In genomic region chr1:221543529-221544120, GRCh38 we compare ENCODE assay signal across 9 cellular contexts.
DNase-seq lines count a peak whose midpoint lies in the region; ATAC-seq, FAIRE-seq and TF ChIP-seq lines count a peak whose summit lies in the region.
"Had no signal": no experiment of that assay in that cellular context is flagged by ENCODE, and none has a peak within 500 bp of the region (broad histone marks: within the 10 kb centered on the region; RNA-seq: fewer than 3 reads in every experiment).

No MANE protein-coding gene starts in this region.

- H3K9me3 ChIP-seq in WERI-Rb-1 (ENCODE audit: severe bottlenecking) (no peaks in the 10 kb centered on the region), keratinocyte (ENCODE audit: control insufficient read depth, low read depth, low read length) (no peaks in the 10 kb centered on the region)

- H3K27me3 Mint-ChIP-seq in GM23338 (ENCODE audit: insufficient read depth, low read depth, poor library complexity) = peaks cover 3% of the 10 kb centered on the region

- H4K20me1 ChIP-seq in GM23338 (replicated peaks; ENCODE audit: insufficient read depth) (no peaks in the 10 kb centered on the region), keratinocyte (ENCODE audit: control insufficient read depth, extremely low read depth, insufficient read depth, low read length) (no peaks in the 10 kb centered on the region)

- H3K27me3 ChIP-seq in GM23338 (ENCODE audit: insufficient read depth) = no peaks in the 10 kb centered on the region
- no peaks in the 10 kb centered on the region for H3K27me3 ChIP-seq in WERI-Rb-1 (ENCODE audit: insufficient read depth, low read depth, severe bottlenecking)
- H3K27me3 ChIP-seq in keratinocyte (ENCODE audit: control insufficient read depth, extremely low read depth, insufficient read depth, low read length) = no peaks in the 10 kb centered on the region

- H3K4me1 Mint-ChIP-seq in GM23338 = peaks cover 12% of the 10 kb centered on the region
- H3K4me1 Mint-ChIP-seq: central memory CD8-positive, alpha-beta T cell had no signal

- H3K4me3 ChIP-seq in GM23338 = no peak overlapping the region
- H3K4me3 ChIP-seq in WERI-Rb-1 (ENCODE audit: low read depth, low read length) = no peak overlapping the region
- H3K4me3 ChIP-seq in keratinocyte (ENCODE audit: control insufficient read depth in 2 of 3, extremely low read depth in 1 of 3, insufficient read depth in 2 of 3, low read depth in 1 of 3, low read length in 3 of 3) = no peak overlapping the region

- DNase-seq in AG08395 (ENCODE audit: low spot score) (peak; percentile 55), GM23338 (ENCODE audit: low spot score) (peak; percentile 58), WERI-Rb-1 (no peak), keratinocyte (ENCODE audit: low read depth, low spot score) (no peak)

- TF ChIP-seq CTCF in GM23338 (conservative IDR thresholded peaks at IDR 0.05; ENCODE audit: low read depth in 2 of 2) (peak; percentile 56 to 71), WERI-Rb-1 (IDR thresholded peaks at IDR 0.05; ENCODE audit: low read depth, low read length) (peak; percentile 37), keratinocyte (optimal IDR thresholded peaks at IDR 0.05 in 1 of 3, IDR thresholded peaks at IDR 0.05 in 1 of 3, conservative IDR thresholded peaks at IDR 0.05 in 1 of 3; ENCODE audit: extremely low read depth in 1 of 3, insufficient read depth in 2 of 3, low read length in 3 of 3) (peak in 2 of 3 experiments; percentile 41 to 56)

- H3K9ac ChIP-seq in keratinocyte (ENCODE audit: control insufficient read depth, extremely low read depth, insufficient read depth, low read length) = no peak overlapping the region

- peaks cover 8% of the 10 kb centered on the region; the same call in 1 of the 2 replicates for H3K9me2 ChIP-seq in GM23338 (ENCODE audit: insufficient read depth)

- H3K9me1 ChIP-seq in keratinocyte (ENCODE audit: control insufficient read depth, extremely low read depth, insufficient read depth, low read length) = no peaks in the 10 kb centered on the region

- H3K4me2 ChIP-seq in GM23338 (peak overlapping the region; percentile 20; the same call in 1 of the 2 replicates), keratinocyte (ENCODE audit: control insufficient read depth, extremely low read depth, insufficient read depth, low read depth, low read length) (no peak overlapping the region)

- H3K79me2 ChIP-seq in GM23338 (replicated peaks; ENCODE audit: insufficient read depth) = no peaks in the 10 kb centered on the region
- H3K79me2 ChIP-seq in keratinocyte (ENCODE audit: control insufficient read depth, insufficient read depth, low read length) = no peaks in the 10 kb centered on the region

- H2AFZ ChIP-seq in GM23338 (peak overlapping the region; percentile 30; the same call in 1 of the 2 replicates), keratinocyte (ENCODE audit: control insufficient read depth, low read length) (peak overlapping the region; percentile 58)

- peak overlapping the region; percentile 42 for H3K27ac Mint-ChIP-seq in GM23338

- H3K9me3 Mint-ChIP-seq in GM23338 = no peaks in the 10 kb centered on the region
- H3K9me3 Mint-ChIP-seq: central memory CD8-positive, alpha-beta T cell had no signal

- ATAC-seq in GM23338 (peak; percentile 33; the same call in 2 of the 3 replicates), HG03469 (IDR thresholded peaks at IDR 0.05; ENCODE audit: unreplicated experiment) (no peak), GM21717 (IDR thresholded peaks at IDR 0.05; ENCODE audit: unreplicated experiment) (no peak), HG03139 (IDR thresholded peaks at IDR 0.05; ENCODE audit: unreplicated experiment) (no peak), HG02970 (IDR thresholded peaks at IDR 0.05; ENCODE audit: low FRiP score, unreplicated experiment) (no peak)

- H3K4me3 Mint-ChIP-seq in GM23338 = no peak overlapping the region
- H3K4me3 Mint-ChIP-seq: central memory CD8-positive, alpha-beta T cell had no signal

- no peaks in the 10 kb centered on the region for H3F3A ChIP-seq in GM23338 (replicated peaks; ENCODE audit: low read depth)

- H3K36me3 ChIP-seq in GM23338 (ENCODE audit: insufficient read depth) (no peaks in the 10 kb centered on the region), WERI-Rb-1 (no peaks in the 10 kb centered on the region), keratinocyte (ENCODE audit: control insufficient read depth in 2 of 2, extremely low read depth in 1 of 2, insufficient read depth in 2 of 2, low read length in 2 of 2) (no peaks in the 10 kb centered on the region)

- FAIRE-seq in keratinocyte (lab: Jason Lieb, UNC) = no peak

- H3K4me1 ChIP-seq in GM23338 (ENCODE audit: insufficient read depth) = peaks cover 8% of the 10 kb centered on the region
- H3K4me1 ChIP-seq in keratinocyte (ENCODE audit: control insufficient read depth, extremely low read depth, insufficient read depth, low read length) = no peaks in the 10 kb centered on the region

- no peak overlapping the region for H3K27ac ChIP-seq in GM23338 (ENCODE audit: low read depth)
- no peak overlapping the region for H3K27ac ChIP-seq in WERI-Rb-1
- no peak overlapping the region for H3K27ac ChIP-seq in keratinocyte (ENCODE audit: control insufficient read depth, insufficient read depth, low read length)

- dilution Hi-C loops in keratinocyte (cut with MboI; ENCODE audit: extremely low pct_ligation_motif_present, low sequenced_read_pairs) = no loop called here

- no peaks in the 10 kb centered on the region for H3K36me3 Mint-ChIP-seq in GM23338 (ENCODE audit: low read depth)

TF ChIP-seq in GM23338, 12 proteins besides CTCF, POLR2A, EP300 and RAD21 (continues in another document):
- TF ChIP-seq ETS1 (IDR thresholded peaks at IDR 0.05) (no peak), STAT1 (IDR thresholded peaks at IDR 0.05; ENCODE audit: unreplicated experiment) (no peak), EZH2 (IDR thresholded peaks at IDR 0.05; ENCODE audit: low read depth, unreplicated experiment) (no peak), ZNF331 (CRISPR knock-in tag; IDR thresholded peaks at IDR 0.05; ENCODE audit: low read depth) (no peak), EZH2phosphoT487 (IDR thresholded peaks at IDR 0.05; ENCODE audit: unreplicated experiment) (no peak), CREB1 (CRISPR knock-in tag; IDR thresholded peaks at IDR 0.05; ENCODE audit: low read depth) (no peak), JUNB (IDR thresholded peaks at IDR 0.05; ENCODE audit: unreplicated experiment) (no peak)
- TF ChIP-seq, protein P1, sequence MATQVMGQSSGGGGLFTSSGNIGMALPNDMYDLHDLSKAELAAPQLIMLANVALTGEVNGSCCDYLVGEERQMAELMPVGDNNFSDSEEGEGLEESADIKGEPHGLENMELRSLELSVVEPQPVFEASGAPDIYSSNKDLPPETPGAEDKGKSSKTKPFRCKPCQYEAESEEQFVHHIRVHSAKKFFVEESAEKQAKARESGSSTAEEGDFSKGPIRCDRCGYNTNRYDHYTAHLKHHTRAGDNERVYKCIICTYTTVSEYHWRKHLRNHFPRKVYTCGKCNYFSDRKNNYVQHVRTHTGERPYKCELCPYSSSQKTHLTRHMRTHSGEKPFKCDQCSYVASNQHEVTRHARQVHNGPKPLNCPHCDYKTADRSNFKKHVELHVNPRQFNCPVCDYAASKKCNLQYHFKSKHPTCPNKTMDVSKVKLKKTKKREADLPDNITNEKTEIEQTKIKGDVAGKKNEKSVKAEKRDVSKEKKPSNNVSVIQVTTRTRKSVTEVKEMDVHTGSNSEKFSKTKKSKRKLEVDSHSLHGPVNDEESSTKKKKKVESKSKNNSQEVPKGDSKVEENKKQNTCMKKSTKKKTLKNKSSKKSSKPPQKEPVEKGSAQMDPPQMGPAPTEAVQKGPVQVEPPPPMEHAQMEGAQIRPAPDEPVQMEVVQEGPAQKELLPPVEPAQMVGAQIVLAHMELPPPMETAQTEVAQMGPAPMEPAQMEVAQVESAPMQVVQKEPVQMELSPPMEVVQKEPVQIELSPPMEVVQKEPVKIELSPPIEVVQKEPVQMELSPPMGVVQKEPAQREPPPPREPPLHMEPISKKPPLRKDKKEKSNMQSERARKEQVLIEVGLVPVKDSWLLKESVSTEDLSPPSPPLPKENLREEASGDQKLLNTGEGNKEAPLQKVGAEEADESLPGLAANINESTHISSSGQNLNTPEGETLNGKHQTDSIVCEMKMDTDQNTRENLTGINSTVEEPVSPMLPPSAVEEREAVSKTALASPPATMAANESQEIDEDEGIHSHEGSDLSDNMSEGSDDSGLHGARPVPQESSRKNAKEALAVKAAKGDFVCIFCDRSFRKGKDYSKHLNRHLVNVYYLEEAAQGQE (IDR thresholded peaks at IDR 0.05; ENCODE audit: unreplicated experiment) = no peak

Comparison
In these comparisons a context has a peak if more than half of its experiments do, and no peak if none do; other contexts are left out.
1. DNase-seq: peak in AG08395 (single experiment) and GM23338 (single experiment); none in WERI-Rb-1 (single experiment) and keratinocyte (single experiment).
2. Peak in every context shown above with its lines, with median percentiles within 50 percentile points of each other: CTCF ChIP-seq.